ENCODE assay signal across 1 cellular context in genomic region chr9:93071464-93071863, GRCh38.
TF ChIP-seq lines count a peak whose summit lies in the region.

No MANE protein-coding gene starts in this region.

TF ChIP-seq in H1, 55 proteins besides CTCF, POLR2A, EP300 and RAD21 (continued from another document):
- TF ChIP-seq ATF3 (IDR thresholded peaks at IDR 0.05; ENCODE audit: insufficient read depth, low read depth, low read length) (peak; percentile 78; the same call in 1 of the 2 replicates), ATF2 (IDR thresholded peaks at IDR 0.05; ENCODE audit: low read length) (no peak), YY1 (IDR thresholded peaks at IDR 0.05; ENCODE audit: low read depth, low read length) (no peak), TCF12 (IDR thresholded peaks at IDR 0.05; ENCODE audit: low read depth, low read length) (no peak), GABPA (IDR thresholded peaks at IDR 0.05; ENCODE audit: borderline replicate concordance, insufficient read depth, low read length) (no peak), SIX5 (IDR thresholded peaks at IDR 0.05; ENCODE audit: low read depth, low read length) (peak; percentile 74), TBP (IDR thresholded peaks at IDR 0.05; ENCODE audit: low read depth, low read length) (no peak), TAF1 (IDR thresholded peaks at IDR 0.05; ENCODE audit: low read depth, low read length) (no peak), GTF2F1 (IDR thresholded peaks at IDR 0.05; ENCODE audit: borderline replicate concordance, low read depth, low read length) (no peak), SIRT6 (IDR thresholded peaks at IDR 0.05; ENCODE audit: low read length) (no peak), SRF (IDR thresholded peaks at IDR 0.05; ENCODE audit: low read depth, low read length) (no peak), HDAC6 (IDR thresholded peaks at IDR 0.05; ENCODE audit: low read depth, low read length) (no peak), RFX5 (IDR thresholded peaks at IDR 0.05; ENCODE audit: borderline replicate concordance, low read depth, low read length) (no peak), SP4 (IDR thresholded peaks at IDR 0.05; ENCODE audit: low read length) (no peak), CREB1 (IDR thresholded peaks at IDR 0.05) (no peak), CHD1 (IDR thresholded peaks at IDR 0.05; ENCODE audit: low read depth, low read length) (no peak), KDM1A (IDR thresholded peaks at IDR 0.05; ENCODE audit: borderline replicate concordance, low read length) (no peak), BRCA1 (IDR thresholded peaks at IDR 0.05; ENCODE audit: low read depth, low read length) (no peak), USF2 (IDR thresholded peaks at IDR 0.05; ENCODE audit: low read length) (peak; percentile 91), ZNF274 (IDR thresholded peaks at IDR 0.05; ENCODE audit: borderline replicate concordance, extremely low read depth, low read length) (no peak), SAP30 (IDR thresholded peaks at IDR 0.05; ENCODE audit: insufficient read depth, insufficient replicate concordance, low read length) (no peak), ASH2L (IDR thresholded peaks at IDR 0.05; ENCODE audit: low read length) (no peak), E2F6 (IDR thresholded peaks at IDR 0.05) (no peak), HDAC2 (IDR thresholded peaks at IDR 0.05; ENCODE audit: borderline replicate concordance in 1 of 2, low read depth in 2 of 2, low read length in 2 of 2) (no peak), EGR1 (IDR thresholded peaks at IDR 0.05; ENCODE audit: borderline replicate concordance, low read depth, low read length) (no peak), EZH2 (IDR thresholded peaks at IDR 0.05; ENCODE audit: low read depth, low read length, severe bottlenecking) (no peak), TEAD4 (IDR thresholded peaks at IDR 0.05; ENCODE audit: low read depth, low read length) (no peak), NRF1 (IDR thresholded peaks at IDR 0.05; ENCODE audit: low read depth, low read length) (no peak), MAX (IDR thresholded peaks at IDR 0.05) (no peak), MAFK (IDR thresholded peaks at IDR 0.05; ENCODE audit: low read depth, low read length) (no peak), KDM4A (IDR thresholded peaks at IDR 0.05; ENCODE audit: low read depth, low read length, severe bottlenecking) (no peak), TAF7 (optimal IDR thresholded peaks at IDR 0.05; ENCODE audit: borderline replicate concordance, low read depth, low read length) (no peak), CBX8 (IDR thresholded peaks at IDR 0.05; ENCODE audit: borderline replicate concordance, low read depth, low read length) (no peak), PHF8 (conservative IDR thresholded peaks at IDR 0.05; ENCODE audit: low read depth, low read length) (no peak), SIN3A (conservative IDR thresholded peaks at IDR 0.05 in 1 of 2, IDR thresholded peaks at IDR 0.05 in 1 of 2; ENCODE audit: low read depth in 1 of 2, low read length in 2 of 2) (no peak)
